Comparison of ENCODE assay signal across 21 cellular contexts in genomic region chr3:3734881-3735280, GRCh38.
"Had no signal": no experiment of that assay in that cellular context is flagged by ENCODE, and none has a peak within 500 bp of the region (broad histone marks: within the 10 kb centered on the region; RNA-seq: fewer than 3 reads in every experiment).

No MANE protein-coding gene starts in this region.

- H3K27ac Mint-ChIP-seq: activated CD8-positive, alpha-beta T cell treated with anti-CD3 and anti-CD28 coated beads, Interleukin-2, amount 10 ng/mL, durations not matched to agents 7 days and 5 days; activated naive CD8-positive, alpha-beta T cell treated with anti-CD3 and anti-CD28 coated beads, Interleukin-2, amount 10 ng/mL, durations not matched to agents 7 days and 5 days; T-helper 17 cell; WTC11 had no signal

- H3K36me3 Mint-ChIP-seq: activated naive CD8-positive, alpha-beta T cell treated with anti-CD3 and anti-CD28 coated beads, Interleukin-2, amount 10 ng/mL, durations not matched to agents 7 days and 5 days had no signal

- H3K4me3 Mint-ChIP-seq: activated CD8-positive, alpha-beta T cell treated with anti-CD3 and anti-CD28 coated beads, Interleukin-2, amount 10 ng/mL, durations not matched to agents 7 days and 5 days; activated naive CD8-positive, alpha-beta T cell treated with anti-CD3 and anti-CD28 coated beads, Interleukin-2, amount 10 ng/mL, durations not matched to agents 7 days and 5 days; T-helper 17 cell; WTC11 had no signal

- DNase-seq: activated CD4-positive, alpha-beta T cell treated with anti-CD3 and anti-CD28 coated beads for 48 hours; activated CD4-positive, alpha-beta T cell treated with anti-CD3 and anti-CD28 coated beads, Interleukin-2, amount 50 U/mL, for 4 hours; activated CD4-positive, CD25-positive, alpha-beta regulatory T cell treated with anti-CD3 and anti-CD28 coated beads, Interleukin-2, amount 50 U/mL, for 72 hours; activated CD8-positive, alpha-beta memory T cell treated with anti-CD3 and anti-CD28 coated beads, Interleukin-2, amount 50 U/mL, for 48 hours; activated CD8-positive, alpha-beta T cell treated with anti-CD3 and anti-CD28 coated beads, Interleukin-2, amount 10 ng/mL, durations not matched to agents 7 days and 5 days; activated naive CD4-positive, alpha-beta T cell treated with anti-CD3 and anti-CD28 coated beads, Interleukin-2, amount 50 U/mL, for 16 hours; activated naive CD8-positive, alpha-beta T cell treated with anti-CD3 and anti-CD28 coated beads, Interleukin-2, amount 10 ng/mL, durations not matched to agents 7 days and 5 days; activated T-cell treated with anti-CD3 and anti-CD28 coated beads, Interleukin-2, amount 50 U/mL, for 1 hour; adrenal gland; anterior cingulate cortex; cerebellar nuclear complex; NCI-H1105; NCI-H1436; NCI-H2081 treated with DMSO at 0.1 percent for 48 hours; NCI-H2227 treated with DMSO at 0.1 percent for 48 hours; NCI-H446 treated with DMSO at 0.1 percent for 48 hours; NCI-H748 treated with DMSO at 0.1 percent for 48 hours; SIG-M5; T-helper 17 cell; T-helper 9 cell had no signal

- H3K9me3 Mint-ChIP-seq: activated naive CD8-positive, alpha-beta T cell treated with anti-CD3 and anti-CD28 coated beads, Interleukin-2, amount 10 ng/mL, durations not matched to agents 7 days and 5 days had no signal

- ATAC-seq: activated CD8-positive, alpha-beta T cell treated with anti-CD3 and anti-CD28 coated beads, Interleukin-2, amount 10 ng/mL, durations not matched to agents 7 days and 5 days; T-helper 17 cell; WTC11 had no signal

- H3K27me3 Mint-ChIP-seq: activated naive CD8-positive, alpha-beta T cell treated with anti-CD3 and anti-CD28 coated beads, Interleukin-2, amount 10 ng/mL, durations not matched to agents 7 days and 5 days; T-helper 17 cell had no signal

- H3K4me1 Mint-ChIP-seq: activated naive CD8-positive, alpha-beta T cell treated with anti-CD3 and anti-CD28 coated beads, Interleukin-2, amount 10 ng/mL, durations not matched to agents 7 days and 5 days; T-helper 17 cell had no signal
